Comparison of ENCODE assay signal across 15 cellular contexts in genomic region chr5:40694433-40694832, GRCh38. TPM values are rescaled to one million over a fixed set of nuclear protein-coding genes. Genes with fewer than 3 reads are reported as not detected.
DNase-seq lines count a peak whose midpoint lies in the region; ATAC-seq and TF ChIP-seq lines count a peak whose summit lies in the region.
"Had no signal": no experiment of that assay in that cellular context is flagged by ENCODE, and none has a peak within 500 bp of the region (broad histone marks: within the 10 kb centered on the region; RNA-seq: fewer than 3 reads in every experiment).

No MANE protein-coding gene starts in this region.

- peaks cover 7% of the 10 kb centered on the region for H3K4me1 ChIP-seq in RWPE2 (ENCODE audit: insufficient read depth, poor library complexity, severe bottlenecking)
- H3K4me1 ChIP-seq: BE2C, Caco-2 had no signal

- intact Hi-C loops in activated naive CD4-positive, alpha-beta T cell treated with anti-CD3 and anti-CD28 coated beads for 36 hours (cut with micrococcal nuclease): no loop called here

- ATAC-seq in RWPE2 (ENCODE audit: low read depth) (peak; percentile 28; the same call in 2 of the 3 replicates), esophagus mucosa (peak; percentile 83)
- ATAC-seq in natural killer cell treated with Interleukin-12 subunit alpha and Interleukin-12 subunit beta and Interleukin-15 and Interleukin-18, amount 100 ng/mL, for 72 hours: no peak
- ATAC-seq: A549; CD8-positive, alpha-beta T cell had no signal

- H3K9me3 Mint-ChIP-seq in activated naive CD4-positive, alpha-beta T cell treated with anti-CD3 and anti-CD28 coated beads for 36 hours: no peaks in the 10 kb centered on the region
- peaks cover 4% of the 10 kb centered on the region for H3K9me3 Mint-ChIP-seq in natural killer cell treated with Interleukin-12 subunit alpha and Interleukin-12 subunit beta and Interleukin-15 and Interleukin-18, amount 100 ng/mL, for 72 hours
- H3K9me3 Mint-ChIP-seq: CD8-positive, alpha-beta T cell; H9 had no signal

- DNase-seq in activated naive CD4-positive, alpha-beta T cell treated with anti-CD3 and anti-CD28 coated beads for 36 hours: no peak
- no peak for DNase-seq in activated naive CD4-positive, alpha-beta T cell treated with Interleukin-2 at 50 U/mL for 16 hours
- DNase-seq in RWPE2 (ENCODE audit: low spot score) (no peak), retina (no peak), hippocampal formation (lab: John Stamatoyannopoulos, UW) (no peak)
- DNase-seq in natural killer cell treated with Interleukin-12 subunit alpha and Interleukin-12 subunit beta and Interleukin-15 and Interleukin-18, amount 100 ng/mL, for 72 hours (ENCODE audit: low spot score): no peak
- DNase-seq: BE2C; Caco-2; CD8-positive, alpha-beta T cell; GF-D8; GOT3; H9 had no signal

- H3K4me3 ChIP-seq in RWPE2 (ENCODE audit: severe bottlenecking): no peak overlapping the region
- H3K4me3 ChIP-seq: A549 had no signal

- no peak for TF ChIP-seq CTCF in RWPE2 (IDR thresholded peaks at IDR 0.05; ENCODE audit: poor library complexity, severe bottlenecking)

- no peaks in the 10 kb centered on the region for H3K9me3 ChIP-seq in RWPE2 (ENCODE audit: severe bottlenecking)
- H3K9me3 ChIP-seq: A549, BE2C, Caco-2 had no signal

- H3K36me3 Mint-ChIP-seq in activated naive CD4-positive, alpha-beta T cell treated with anti-CD3 and anti-CD28 coated beads for 36 hours (ENCODE audit: low read depth): peaks cover 66% of the 10 kb centered on the region
- peaks cover 51% of the 10 kb centered on the region for H3K36me3 Mint-ChIP-seq in natural killer cell treated with Interleukin-12 subunit alpha and Interleukin-12 subunit beta and Interleukin-15 and Interleukin-18, amount 100 ng/mL, for 72 hours

- H3K4me1 Mint-ChIP-seq in activated naive CD4-positive, alpha-beta T cell treated with anti-CD3 and anti-CD28 coated beads for 36 hours (ENCODE audit: low read depth): peaks cover 28% of the 10 kb centered on the region
- H3K4me1 Mint-ChIP-seq in natural killer cell treated with Interleukin-12 subunit alpha and Interleukin-12 subunit beta and Interleukin-15 and Interleukin-18, amount 100 ng/mL, for 72 hours (ENCODE audit: low read depth in 2 of 2): peaks cover 30 to 40% of the 10 kb centered on the region in 2 donors
- H3K4me1 Mint-ChIP-seq: H9 had no signal

- no peaks in the 10 kb centered on the region for H3K27me3 ChIP-seq in RWPE2 (ENCODE audit: insufficient read depth, poor library complexity, severe bottlenecking)
- H3K27me3 ChIP-seq: BE2C had no signal

- no peak overlapping the region for H3K27ac ChIP-seq in RWPE2 (ENCODE audit: poor library complexity, severe bottlenecking)
- H3K27ac ChIP-seq: A549, C4-2B had no signal

- H3K36me3 ChIP-seq in RWPE2 (ENCODE audit: low read depth): peaks cover 54% of the 10 kb centered on the region
- H3K36me3 ChIP-seq: BE2C had no signal

- CTCF ChIA-PET in activated naive CD4-positive, alpha-beta T cell treated with anti-CD3 and anti-CD28 coated beads for 36 hours (lab: Charles Lee): no interaction called here

- peak overlapping the region; percentile 30 for H3K27ac Mint-ChIP-seq in activated naive CD4-positive, alpha-beta T cell treated with anti-CD3 and anti-CD28 coated beads for 36 hours
- peak overlapping the region; percentile 62 to 70 for H3K27ac Mint-ChIP-seq in natural killer cell treated with Interleukin-12 subunit alpha and Interleukin-12 subunit beta and Interleukin-15 and Interleukin-18, amount 100 ng/mL, for 72 hours
- H3K27ac Mint-ChIP-seq: CD8-positive, alpha-beta T cell; H9 had no signal

- no peak overlapping the region for H3K4me3 Mint-ChIP-seq in activated naive CD4-positive, alpha-beta T cell treated with anti-CD3 and anti-CD28 coated beads for 36 hours
- no peak overlapping the region for H3K4me3 Mint-ChIP-seq in natural killer cell treated with Interleukin-12 subunit alpha and Interleukin-12 subunit beta and Interleukin-15 and Interleukin-18, amount 100 ng/mL, for 72 hours
- H3K4me3 Mint-ChIP-seq: CD8-positive, alpha-beta T cell; H9 had no signal

- no peaks in the 10 kb centered on the region for H3K27me3 Mint-ChIP-seq in activated naive CD4-positive, alpha-beta T cell treated with anti-CD3 and anti-CD28 coated beads for 36 hours (ENCODE audit: low read depth)
- H3K27me3 Mint-ChIP-seq in natural killer cell treated with Interleukin-12 subunit alpha and Interleukin-12 subunit beta and Interleukin-15 and Interleukin-18, amount 100 ng/mL, for 72 hours: no peaks in the 10 kb centered on the region

RNA-seq across cellular contexts. Expression of gene PTGER4, which starts 14.7 kb away (rescaled TPM):
- 10 to 100 TPM; 83.8 to 86.3 TPM for total RNA-seq in activated naive CD4-positive, alpha-beta T cell treated with anti-CD3 and anti-CD28 coated beads for 36 hours
- total RNA-seq in esophagus mucosa: 1.5 TPM
- total RNA-seq in natural killer cell treated with Interleukin-12 subunit alpha and Interleukin-12 subunit beta and Interleukin-15 and Interleukin-18, amount 100 ng/mL, for 72 hours: 100 to 1,000 TPM; 144 to 154 TPM

Comparison
In these comparisons a context has a peak if more than half of its experiments do, and no peak if none do; other contexts are left out.
1. ATAC-seq: peak in RWPE2 (single experiment) and esophagus mucosa (single experiment); none in natural killer cell treated with Interleukin-12 subunit alpha and Interleukin-12 subunit beta and Interleukin-15 and Interleukin-18, amount 100 ng/mL, for 72 hours (0 of 2).
2. RNA of gene PTGER4, which starts 14.7 kb away (total RNA-seq): 144 to 154 TPM in natural killer cell treated with Interleukin-12 subunit alpha and Interleukin-12 subunit beta and Interleukin-15 and Interleukin-18, amount 100 ng/mL, for 72 hours and 83.8 to 86.3 TPM in activated naive CD4-positive, alpha-beta T cell treated with anti-CD3 and anti-CD28 coated beads for 36 hours; 1.5 TPM in esophagus mucosa (single experiment); every median in the first group is over 10 times any median in the second.